Comparison of ENCODE assay signal across 1 cellular context in the genomic region with DNA sequence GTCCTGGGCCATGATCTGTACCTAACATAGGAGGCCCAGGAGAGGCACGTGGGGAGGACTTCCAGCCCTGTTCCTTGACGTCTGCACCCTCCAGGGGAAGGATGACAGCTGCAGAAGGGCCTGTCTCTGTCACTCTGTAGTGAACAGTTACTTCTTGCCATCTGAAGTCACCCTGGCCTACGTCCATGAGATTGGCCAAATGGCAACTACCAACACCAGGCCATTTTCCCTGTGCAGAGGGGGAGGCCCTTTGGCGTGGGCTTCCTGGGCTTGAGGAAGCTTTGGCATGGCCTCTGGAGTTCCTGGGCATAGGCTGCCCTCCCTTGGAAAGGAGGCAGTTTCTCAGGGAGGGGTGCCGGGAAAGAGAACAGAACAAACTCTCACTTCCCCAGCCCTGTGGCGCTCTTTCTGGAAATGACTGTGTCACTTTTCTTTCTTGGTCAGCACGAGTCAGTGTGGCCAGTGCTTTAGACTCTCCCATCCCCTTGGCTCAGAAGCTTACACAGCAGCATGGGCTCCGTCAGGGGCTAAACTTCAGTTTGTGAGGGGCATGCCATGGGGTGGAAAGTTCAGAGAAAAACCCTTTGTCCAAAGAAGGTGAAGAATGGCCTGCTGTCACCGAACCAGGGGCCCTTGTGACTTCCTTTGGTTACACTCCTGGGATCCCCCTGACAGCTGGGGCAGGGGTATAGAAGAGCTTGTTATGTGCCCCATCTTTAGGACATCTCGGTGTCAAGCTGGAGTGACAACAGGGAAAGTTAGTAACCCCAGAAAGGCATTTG.
TF ChIP-seq lines count a peak whose summit lies in the region.

No MANE protein-coding gene starts in this region.

TF ChIP-seq in HCT116, 20 proteins besides CTCF, POLR2A, EP300 and RAD21 (continued from another document):
- TF ChIP-seq, protein P1, sequence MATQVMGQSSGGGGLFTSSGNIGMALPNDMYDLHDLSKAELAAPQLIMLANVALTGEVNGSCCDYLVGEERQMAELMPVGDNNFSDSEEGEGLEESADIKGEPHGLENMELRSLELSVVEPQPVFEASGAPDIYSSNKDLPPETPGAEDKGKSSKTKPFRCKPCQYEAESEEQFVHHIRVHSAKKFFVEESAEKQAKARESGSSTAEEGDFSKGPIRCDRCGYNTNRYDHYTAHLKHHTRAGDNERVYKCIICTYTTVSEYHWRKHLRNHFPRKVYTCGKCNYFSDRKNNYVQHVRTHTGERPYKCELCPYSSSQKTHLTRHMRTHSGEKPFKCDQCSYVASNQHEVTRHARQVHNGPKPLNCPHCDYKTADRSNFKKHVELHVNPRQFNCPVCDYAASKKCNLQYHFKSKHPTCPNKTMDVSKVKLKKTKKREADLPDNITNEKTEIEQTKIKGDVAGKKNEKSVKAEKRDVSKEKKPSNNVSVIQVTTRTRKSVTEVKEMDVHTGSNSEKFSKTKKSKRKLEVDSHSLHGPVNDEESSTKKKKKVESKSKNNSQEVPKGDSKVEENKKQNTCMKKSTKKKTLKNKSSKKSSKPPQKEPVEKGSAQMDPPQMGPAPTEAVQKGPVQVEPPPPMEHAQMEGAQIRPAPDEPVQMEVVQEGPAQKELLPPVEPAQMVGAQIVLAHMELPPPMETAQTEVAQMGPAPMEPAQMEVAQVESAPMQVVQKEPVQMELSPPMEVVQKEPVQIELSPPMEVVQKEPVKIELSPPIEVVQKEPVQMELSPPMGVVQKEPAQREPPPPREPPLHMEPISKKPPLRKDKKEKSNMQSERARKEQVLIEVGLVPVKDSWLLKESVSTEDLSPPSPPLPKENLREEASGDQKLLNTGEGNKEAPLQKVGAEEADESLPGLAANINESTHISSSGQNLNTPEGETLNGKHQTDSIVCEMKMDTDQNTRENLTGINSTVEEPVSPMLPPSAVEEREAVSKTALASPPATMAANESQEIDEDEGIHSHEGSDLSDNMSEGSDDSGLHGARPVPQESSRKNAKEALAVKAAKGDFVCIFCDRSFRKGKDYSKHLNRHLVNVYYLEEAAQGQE (IDR thresholded peaks at IDR 0.05; ENCODE audit: low read depth): no peak
- no peak for TF ChIP-seq ELF1 (IDR thresholded peaks at IDR 0.05; ENCODE audit: borderline replicate concordance, low read depth)
- TF ChIP-seq ZFX (IDR thresholded peaks at IDR 0.05): no peak
- TF ChIP-seq ZBTB33 (IDR thresholded peaks at IDR 0.05; ENCODE audit: extremely low read depth, insufficient replicate concordance, low read length): no peak
- no peak for TF ChIP-seq EZH2 (IDR thresholded peaks at IDR 0.05)
- TF ChIP-seq EZH2phosphoT487 (IDR thresholded peaks at IDR 0.05; ENCODE audit: borderline replicate concordance): no peak
- no peak for TF ChIP-seq JUND (IDR thresholded peaks at IDR 0.05)
- TF ChIP-seq SP1 (IDR thresholded peaks at IDR 0.05; ENCODE audit: low read depth): no peak
- TF ChIP-seq POLR2AphosphoS5 (IDR thresholded peaks at IDR 0.05; ENCODE audit: low read depth, low read length): no peak
- TF ChIP-seq SIN3A (IDR thresholded peaks at IDR 0.05; ENCODE audit: low read depth): no peak
- TF ChIP-seq MAX (IDR thresholded peaks at IDR 0.05): no peak
TF ChIP-seq in HCT116: peak in this region for 0.
